ENCODE assay signal across 8 cellular contexts in genomic region chr12:122880668-122881067, GRCh38. TPM values are rescaled to one million over a fixed set of nuclear protein-coding genes. Genes with fewer than 3 reads are reported as not detected.
DNase-seq lines count a peak whose midpoint lies in the region; ATAC-seq, FAIRE-seq and TF ChIP-seq lines count a peak whose summit lies in the region.

No MANE protein-coding gene starts in this region.

- peak overlapping the region in 3 of 5 donors; percentile 6 to 16 (median 16) for H3K27ac ChIP-seq in stomach

- no peak for FAIRE-seq in D721Med (lab: Jason Lieb, UNC)

- peaks cover 0 to 9% (median 4%) of the 10 kb centered on the region in 4 donors for H3K36me3 ChIP-seq in stomach

- peaks cover 58% of the 10 kb centered on the region for H3K36me3 Mint-ChIP-seq in activated naive CD8-positive, alpha-beta T cell treated with anti-CD3 and anti-CD28 coated beads for 36 hours

- H3K4me3 Mint-ChIP-seq in activated naive CD8-positive, alpha-beta T cell treated with anti-CD3 and anti-CD28 coated beads for 36 hours = no peak overlapping the region

- peaks cover 92% of the 10 kb centered on the region for H3K4me1 Mint-ChIP-seq in activated naive CD8-positive, alpha-beta T cell treated with anti-CD3 and anti-CD28 coated beads for 36 hours

- peaks cover 28 to 95% (median 81%) of the 10 kb centered on the region in 4 donors for H3K4me1 ChIP-seq in stomach

- intact Hi-C loops in stomach (cut with DNase I; ENCODE audit: low total_unique reads) = no loop called here

- TF ChIP-seq EP300 in stomach (IDR thresholded peaks at IDR 0.05) = no peak

- no peaks in the 10 kb centered on the region for H3K9me3 ChIP-seq in stomach

- no peak for TF ChIP-seq POLR2A in stomach (IDR thresholded peaks at IDR 0.05)

- peaks cover 5% of the 10 kb centered on the region for H3K9me3 Mint-ChIP-seq in activated naive CD8-positive, alpha-beta T cell treated with anti-CD3 and anti-CD28 coated beads for 36 hours

- WGBS in stomach, 5 donors = 53 to 63% (median 56%) methylated on average over 8 of the region's 8 CpGs

- no peaks in the 10 kb centered on the region for H3K27me3 ChIP-seq in stomach

- peak overlapping the region; percentile 13 for H3K27ac Mint-ChIP-seq in activated naive CD8-positive, alpha-beta T cell treated with anti-CD3 and anti-CD28 coated beads for 36 hours

- no peak for ATAC-seq in GM21423 (IDR thresholded peaks at IDR 0.05; ENCODE audit: unreplicated experiment)

- no peaks in the 10 kb centered on the region for H3K27me3 Mint-ChIP-seq in activated naive CD8-positive, alpha-beta T cell treated with anti-CD3 and anti-CD28 coated beads for 36 hours

- TF ChIP-seq CTCF in D721Med (IDR thresholded peaks at IDR 0.05; ENCODE audit: insufficient read depth, missing control alignments) = peak; percentile 71
- no peak for TF ChIP-seq CTCF in stomach (IDR thresholded peaks at IDR 0.05)

- H3K4me3 ChIP-seq in stomach = no peak overlapping the region

- DNase-seq in D721Med (ENCODE audit: insufficient read length, low spot score) = no peak
- peak; percentile 69 to 73 for DNase-seq in Kasumi-1 (lab: John Stamatoyannopoulos, UW)
- no peak for DNase-seq in activated naive CD8-positive, alpha-beta T cell treated with anti-CD3 and anti-CD28 coated beads for 36 hours
- peak in 28 of 51 donors; percentile 20 to 84 (median 56) for DNase-seq in hypothalamus (lab: John Stamatoyannopoulos, UW)
- DNase-seq in stomach = no peak
- no peak for DNase-seq in amniotic stem cell (lab: John Stamatoyannopoulos, UW)
- no peak for DNase-seq in T-helper 2 cell

RNA-seq across cellular contexts. Expression of gene VPS37B, which starts 15.3 kb away (rescaled TPM):
- 10 to 100 TPM; 27.0 to 28.2 TPM for total RNA-seq in activated naive CD8-positive, alpha-beta T cell treated with anti-CD3 and anti-CD28 coated beads for 36 hours
- 100 to 1,000 TPM in 1 of 5 donors, 10 to 100 TPM in 4; 13.4 to 105 (median 68.5) TPM for total RNA-seq in stomach
- 10 to 100 TPM; 31.3 to 44.0 (median 37.1) TPM for polyA plus RNA-seq in stomach

RNA-seq across cellular contexts. Expression of gene HIP1R, which starts 45.4 kb away (rescaled TPM):
- 10 to 100 TPM; 24.2 to 24.8 TPM for total RNA-seq in activated naive CD8-positive, alpha-beta T cell treated with anti-CD3 and anti-CD28 coated beads for 36 hours
- total RNA-seq in stomach = 100 to 1,000 TPM in 4 of 5 donors, 10 to 100 TPM in 1; 67.6 to 395 (median 160) TPM
- 10 to 100 TPM; 52.1 to 69.6 (median 68.8) TPM for polyA plus RNA-seq in stomach

Comparison
In these comparisons a context has a peak if more than half of its experiments do, and no peak if none do; other contexts are left out.
1. DNase-seq: peak in Kasumi-1 (2 of 2) and hypothalamus (28 of 51); none in D721Med (single experiment), activated naive CD8-positive, alpha-beta T cell treated with anti-CD3 and anti-CD28 coated beads for 36 hours (single experiment), stomach (single experiment), amniotic stem cell (single experiment) and T-helper 2 cell (0 of 5).